ENCODE assay signal across 30 cellular contexts in genomic region chr12:57525615-57526383, GRCh38. TPM values are rescaled to one million over a fixed set of nuclear protein-coding genes. Genes with fewer than 3 reads are reported as not detected.
DNase-seq lines count a peak whose midpoint lies in the region; ATAC-seq, FAIRE-seq and TF ChIP-seq lines count a peak whose summit lies in the region.
"Had no signal": no experiment of that assay in that cellular context is flagged by ENCODE, and none has a peak within 500 bp of the region (broad histone marks: within the 10 kb centered on the region; RNA-seq: fewer than 3 reads in every experiment).

No MANE protein-coding gene starts in this region.

- no peak for FAIRE-seq in K562 (lab: Jason Lieb, UNC)

- POLR2A ChIA-PET in SK-N-SH (lab: Yijun Ruan, JAX) (interaction anchor here (1.1 to 1.3 kb wide), 2 partner anchors 10 to 13 kb away, joined by 3 read pairs; no protein-coding TSS in a partner anchor), K562 (lab: Yijun Ruan, JAX) (interaction anchor here (1.4 to 10.8 kb wide), 3 partner anchors 13 to 27 kb away, joined by 3 to 225 read pairs (median 20); partner anchors contain the start of gene DCTN2)

- H2AFZ ChIP-seq in SK-N-SH (ENCODE audit: low read depth) (no peak overlapping the region), K562 (ENCODE audit: low read depth, low read length) (no peak overlapping the region)

- H3K27me3 ChIP-seq in SK-N-SH (ENCODE audit: insufficient read depth) (no peaks in the 10 kb centered on the region), K562 (ENCODE audit: control insufficient read depth in 2 of 2, insufficient read depth in 2 of 2, low read length in 2 of 2) (no peaks in the 10 kb centered on the region)
- H3K27me3 ChIP-seq: foreskin keratinocyte, thyroid gland had no signal

- no peak overlapping the region for H3K4me3 ChIP-seq in SK-N-SH (ENCODE audit: low read depth in 2 of 2, low read length in 1 of 2)
- no peak overlapping the region for H3K4me3 ChIP-seq in K562
- H3K4me3 ChIP-seq: HAP-1, thyroid gland had no signal

- H3K36me3 Mint-ChIP-seq in Calu3 (ENCODE audit: insufficient read depth, unreplicated experiment) (peaks cover 99% of the 10 kb centered on the region), osteocyte (ENCODE audit: unreplicated experiment) (peaks cover 25% of the 10 kb centered on the region)

- in situ Hi-C loops in K562 (cut with MboI): no loop called here

- H3K9me2 ChIP-seq in SK-N-SH: no peaks in the 10 kb centered on the region

- TF ChIP-seq EP300 in SK-N-SH (IDR thresholded peaks at IDR 0.05; ENCODE audit: borderline replicate concordance in 1 of 2, low read depth in 1 of 2, low read length in 1 of 2): no peak
- no peak for TF ChIP-seq EP300 in K562 (IDR thresholded peaks at IDR 0.05; ENCODE audit: low read length)

- TF ChIP-seq POLR2A in K562 (conservative IDR thresholded peaks at IDR 0.05): no peak

- BruUV-seq in Calu3 (replicated peaks; lab: Mats Ljungman, UMichigan) (no TSS peak), K562 (replicated peaks; lab: Mats Ljungman, UMichigan) (no TSS peak)

- CTCF ChIA-PET in SK-N-SH (lab: Yijun Ruan, JAX) (interaction anchor here (1.0 to 2.2 kb wide), 4 partner anchors 8 to 200 kb away, joined by 3 to 9 read pairs (median 5); no protein-coding TSS in a partner anchor), Calu3 (lab: Charles Lee) (no interaction called here), K562 (lab: Yijun Ruan, JAX; ENCODE audit: low intra/inter-chr PET ratio) (no interaction called here)

- no peaks in the 10 kb centered on the region for H3K9me1 ChIP-seq in K562 (ENCODE audit: control insufficient read depth, insufficient read depth, low read length)

- H3K27ac ChIP-seq in SK-N-SH (ENCODE audit: low read depth in 2 of 2, low read length in 1 of 2): no peak overlapping the region
- no peak overlapping the region for H3K27ac ChIP-seq in K562 (ENCODE audit: extremely low read depth, low read depth, low read length)
- H3K27ac ChIP-seq: foreskin keratinocyte had no signal

- peaks cover 28% of the 10 kb centered on the region for H3K79me2 ChIP-seq in SK-N-SH (ENCODE audit: insufficient read depth)
- H3K79me2 ChIP-seq in K562 (ENCODE audit: control insufficient read depth, insufficient read depth, low read length): peaks cover 26% of the 10 kb centered on the region

- H3K9ac ChIP-seq in SK-N-SH (no peak overlapping the region), K562 (ENCODE audit: insufficient read depth in 1 of 2, low read depth in 2 of 2, low read length in 2 of 2) (peak overlapping the region in 1 of 2 experiments; percentile 21; a peak in 2 of 4 replicates)

- peak overlapping the region; percentile 94; the same call in 1 of the 2 replicates for H3K4me2 ChIP-seq in SK-N-SH
- no peak overlapping the region for H3K4me2 ChIP-seq in K562 (ENCODE audit: insufficient read depth, low read length)

- no peaks in the 10 kb centered on the region for H3K9me3 Mint-ChIP-seq in Calu3 (ENCODE audit: low read depth, unreplicated experiment)
- no peaks in the 10 kb centered on the region for H3K9me3 Mint-ChIP-seq in osteocyte (ENCODE audit: unreplicated experiment)
- H3K9me3 Mint-ChIP-seq: activated T-cell treated with anti-CD3 and anti-CD28 coated beads, Interleukin-2, amount 50 U/mL, for 72 hours; endodermal cell; stimulated activated naive CD8-positive, alpha-beta T cell treated with anti-CD3 and anti-CD28 coated beads, Interleukin-15, Interleukin-2, amounts not matched to agents 100 ng/mL and 50 ng/mL, for 24 hours had no signal

- 93% methylated on average over 15 of the region's 16 CpGs for WGBS in SK-N-SH (ENCODE audit: low lambda C conversion rate)
- WGBS in K562 (ENCODE audit: insufficient coverage, low coverage, missing lambda C conversion rate): 97% methylated on average over 11 of the region's 16 CpGs

- H3K9me3 ChIP-seq in SK-N-SH: no peaks in the 10 kb centered on the region
- no peaks in the 10 kb centered on the region for H3K9me3 ChIP-seq in K562 (replicated peaks; ENCODE audit: control insufficient read depth, insufficient read depth, low read depth, low read length)
- H3K9me3 ChIP-seq: HAP-1, thyroid gland had no signal

- H3K36me3 ChIP-seq in SK-N-SH (replicated peaks in 1 of 2; ENCODE audit: control insufficient read depth in 1 of 2, insufficient read depth in 2 of 2, low read length in 1 of 2): peaks cover 24 to 64% of the 10 kb centered on the region in 2 experiments
- peaks cover 65% of the 10 kb centered on the region; the same call in 2 of the 3 replicates for H3K36me3 ChIP-seq in K562 (ENCODE audit: control insufficient read depth, insufficient read depth, low read length)

- H3K27me3 Mint-ChIP-seq in Calu3 (ENCODE audit: unreplicated experiment) (no peaks in the 10 kb centered on the region), osteocyte (ENCODE audit: unreplicated experiment) (no peaks in the 10 kb centered on the region)
- H3K27me3 Mint-ChIP-seq: stimulated activated naive CD8-positive, alpha-beta T cell treated with anti-CD3 and anti-CD28 coated beads, Interleukin-15, Interleukin-2, amounts not matched to agents 100 ng/mL and 50 ng/mL, for 24 hours had no signal

- TF ChIP-seq CTCF in SK-N-SH (IDR thresholded peaks at IDR 0.05): no peak
- no peak for TF ChIP-seq CTCF in Calu3 (IDR thresholded peaks at IDR 0.05; ENCODE audit: unreplicated experiment)
- TF ChIP-seq CTCF in K562 (IDR thresholded peaks at IDR 0.05 in 2 of 3, conservative IDR thresholded peaks at IDR 0.05 in 1 of 3; ENCODE audit: insufficient read depth in 2 of 3, low read depth in 1 of 3, low read length in 3 of 3): no peak
- TF ChIP-seq CTCF in osteocyte (IDR thresholded peaks at IDR 0.05): no peak

- H3F3A ChIP-seq in SK-N-SH (replicated peaks; ENCODE audit: insufficient read depth): peaks cover 27% of the 10 kb centered on the region

- H3K27ac Mint-ChIP-seq in Calu3 (ENCODE audit: unreplicated experiment): peak overlapping the region; percentile 10
- peak overlapping the region; percentile 23 for H3K27ac Mint-ChIP-seq in osteocyte (ENCODE audit: unreplicated experiment)
- H3K27ac Mint-ChIP-seq: endodermal cell had no signal

- intact Hi-C loops in Calu3 (cut with micrococcal nuclease; ENCODE audit: unreplicated experiment): no loop called here
- intact Hi-C loops in K562 (cut with micrococcal nuclease): no loop called here
- intact Hi-C loops in head of caudate nucleus (cut with DNase I): no loop called here

- H3K4me1 Mint-ChIP-seq in Calu3 (ENCODE audit: low read depth, unreplicated experiment) (peaks cover 29% of the 10 kb centered on the region), osteocyte (ENCODE audit: unreplicated experiment) (peaks cover 40% of the 10 kb centered on the region)

- H3K4me1 ChIP-seq in SK-N-SH (ENCODE audit: control insufficient read depth in 1 of 2, insufficient read depth in 2 of 2, low read depth in 1 of 2, low read length in 1 of 2) (peaks cover 19 to 34% of the 10 kb centered on the region in 2 experiments), K562 (replicated peaks in 1 of 2; ENCODE audit: control insufficient read depth in 2 of 2, insufficient read depth in 2 of 2, low read length in 2 of 2) (peaks cover 29 to 45% of the 10 kb centered on the region in 2 experiments)

- H4K20me1 ChIP-seq in SK-N-SH (ENCODE audit: insufficient read depth) (peaks cover 9% of the 10 kb centered on the region; the same call in 1 of the 2 replicates), K562 (replicated peaks; ENCODE audit: control insufficient read depth, insufficient read depth, low read length) (no peaks in the 10 kb centered on the region)

- no peak for ATAC-seq in SK-N-SH treated with all-trans-retinoic acid at 6 μM for 48 hours
- no peak for ATAC-seq in K562
- ATAC-seq in GM18867 (IDR thresholded peaks at IDR 0.05; ENCODE audit: unreplicated experiment): no peak
- ATAC-seq: activated T-cell treated with anti-CD3 and anti-CD28 coated beads, Interleukin-2, amount 50 U/mL, for 72 hours; esophagus mucosa; foreskin keratinocyte; left cardiac atrium had no signal

- TF ChIP-seq RAD21 in SK-N-SH (IDR thresholded peaks at IDR 0.05; ENCODE audit: low read length) (no peak), K562 (CRISPR knock-in tag; conservative IDR thresholded peaks at IDR 0.05 in 1 of 2, IDR thresholded peaks at IDR 0.05 in 1 of 2) (no peak)

- no peak for DNase-seq in SK-N-SH
- no peak for DNase-seq in Calu3
- no peak for DNase-seq in K562 (ENCODE audit: extremely low read depth in 1 of 4, low spot score in 3 of 4)
- DNase-seq in osteocyte (ENCODE audit: extremely low spot score, unreplicated experiment): no peak
- DNase-seq in NCI-H82 (lab: John Stamatoyannopoulos, UW): no peak
- no peak for DNase-seq in head of caudate nucleus
- DNase-seq: 8988T; activated CD4-positive, alpha-beta T cell treated with anti-CD3 and anti-CD28 coated beads for 48 hours; activated naive CD4-positive, alpha-beta T cell treated with Interleukin-2 at 50 U/mL for 16 hours; activated T-cell treated with anti-CD3 and anti-CD28 coated beads, Interleukin-2, amount 50 U/mL, for 72 hours; AML-193; anterior cingulate cortex; cortex of kidney; endodermal cell; foreskin keratinocyte; GF-D8; hippocampal formation; KBM-7; left cardiac atrium; mammary epithelial cell; NCI-H2029 treated with DMSO at 0.1 percent for 48 hours; RPMI8226; thyroid gland; WERI-Rb-1 had no signal

- H3K4me3 Mint-ChIP-seq in Calu3 (ENCODE audit: low read depth, unreplicated experiment): no peak overlapping the region
- peak overlapping the region; percentile 26 for H3K4me3 Mint-ChIP-seq in osteocyte (ENCODE audit: unreplicated experiment)
- H3K4me3 Mint-ChIP-seq: activated T-cell treated with anti-CD3 and anti-CD28 coated beads, Interleukin-2, amount 50 U/mL, for 72 hours; endodermal cell; stimulated activated naive CD8-positive, alpha-beta T cell treated with anti-CD3 and anti-CD28 coated beads, Interleukin-15, Interleukin-2, amounts not matched to agents 100 ng/mL and 50 ng/mL, for 24 hours had no signal

RNA-seq across cellular contexts. Expression of gene MBD6, which starts 3.2 kb away (rescaled TPM):
- polyA plus RNA-seq in SK-N-SH (2012; rRNA removed): 3.6 and 8.6 TPM in 2 replicates
- 3.1 and 6.8 TPM in 2 replicates for polyA plus RNA-seq in SK-N-SH (2012; cell fraction: cytosol; rRNA removed)
- polyA plus RNA-seq in SK-N-SH (2012; cell fraction: nucleus; rRNA removed): 25.4 TPM in 2 replicates
- 119 and 127 TPM in 2 replicates for total RNA-seq in Calu3 (2022)
- 77.3 and 118 TPM in 2 replicates for total RNA-seq in K562 (2011; cell fraction: chromatin; rRNA removed; ENCODE audit: low replicate concordance)
- total RNA-seq in K562 (2011; cell fraction: nucleolus; rRNA removed): 43.2 and 44.7 TPM in 2 replicates
- 49.3 and 57.0 TPM in 2 replicates for total RNA-seq in K562 (2011; cell fraction: nucleoplasm; rRNA removed)
- total RNA-seq in K562 (2014; rRNA removed): 4.7 and 6.3 TPM in 2 replicates
- total RNA-seq in K562 (2014; rRNA removed; fragmentation: Illumina TruSeq; extraction: Trizol): 2.7 and 3.8 TPM in 2 replicates
- total RNA-seq in K562 (2015; rRNA removed; fragmentation: Illumina TruSeq; extraction: Trizol): 3.6 and 6.1 TPM in 2 replicates
- total RNA-seq in K562 (2021): 46.6 and 54.8 TPM in 2 replicates
- polyA plus RNA-seq in K562 (2011; rRNA removed): 2.0 and 6.8 TPM in 2 replicates
- 1.1 and 1.4 TPM in 2 replicates for polyA plus RNA-seq in K562 (2011; cell fraction: cytosol; rRNA removed)
- 25.0 and 38.2 TPM in 2 replicates for polyA plus RNA-seq in K562 (2011; cell fraction: nucleus; rRNA removed)
- 21.1 and 37.7 TPM in 2 replicates for polyA plus RNA-seq in K562 (2012)
- 14.1 and 20.3 TPM in 2 replicates for polyA plus RNA-seq in K562 (2014; fragmentation: Illumina TruSeq; extraction: Trizol)
- polyA plus RNA-seq in K562 (2014; fragmentation: Nextera tagmentation; extraction: Ambion mirVana): 1 to 10 TPM; 2.6 to 2.9 TPM
- 12.2 and 19.8 TPM in 2 replicates for polyA plus RNA-seq in K562 (2014; rRNA removed)
- polyA minus RNA-seq in K562 (2011; rRNA and poly(A)+ RNA removed): 1.7 and 4.1 TPM in 2 replicates
- polyA minus RNA-seq in K562 (2011; cell fraction: cytosol; rRNA and poly(A)+ RNA removed): 5.2 and 13.3 TPM in 2 replicates
- polyA minus RNA-seq in K562 (2011; cell fraction: nucleus; rRNA and poly(A)+ RNA removed): 15.5 and 20.1 TPM in 2 replicates
- total RNA-seq in osteocyte: 104 and 105 TPM in 2 replicates

RNA-seq across cellular contexts. Expression of gene DDIT3, which starts 5.5 kb away (rescaled TPM):
- 26.3 and 36.5 TPM in 2 replicates for polyA plus RNA-seq in SK-N-SH (2012; rRNA removed)
- 21.4 and 22.5 TPM in 2 replicates for polyA plus RNA-seq in SK-N-SH (2012; cell fraction: cytosol; rRNA removed)
- 82.2 and 97.2 TPM in 2 replicates for polyA plus RNA-seq in SK-N-SH (2012; cell fraction: nucleus; rRNA removed)
- total RNA-seq in Calu3 (2022): 70.2 and 80.5 TPM in 2 replicates
- total RNA-seq in K562 (2011; cell fraction: chromatin; rRNA removed; ENCODE audit: low replicate concordance): 172 and 185 TPM in 2 replicates
- total RNA-seq in K562 (2011; cell fraction: nucleolus; rRNA removed): 119 and 124 TPM in 2 replicates
- 106 and 127 TPM in 2 replicates for total RNA-seq in K562 (2011; cell fraction: nucleoplasm; rRNA removed)
- 68.2 and 89.9 TPM in 2 replicates for total RNA-seq in K562 (2014; rRNA removed)
- 89.6 and 104 TPM in 2 replicates for total RNA-seq in K562 (2014; rRNA removed; fragmentation: Illumina TruSeq; extraction: Trizol)
- total RNA-seq in K562 (2015; rRNA removed; fragmentation: Illumina TruSeq; extraction: Trizol): 53.7 and 59.1 TPM in 2 replicates
- total RNA-seq in K562 (2021): 56.8 and 61.8 TPM in 2 replicates
- 99.0 and 118 TPM in 2 replicates for polyA plus RNA-seq in K562 (2011; rRNA removed)
- 29.5 and 56.7 TPM in 2 replicates for polyA plus RNA-seq in K562 (2011; cell fraction: cytosol; rRNA removed)
- 133 and 186 TPM in 2 replicates for polyA plus RNA-seq in K562 (2011; cell fraction: nucleus; rRNA removed)
- 99.5 and 353 TPM in 2 replicates for polyA plus RNA-seq in K562 (2012)
- polyA plus RNA-seq in K562 (2014; fragmentation: Illumina TruSeq; extraction: Trizol): 83.9 and 103 TPM in 2 replicates
- 100 to 1,000 TPM; 254 to 272 TPM for polyA plus RNA-seq in K562 (2014; fragmentation: Nextera tagmentation; extraction: Ambion mirVana)
- polyA plus RNA-seq in K562 (2014; rRNA removed): 87.2 and 127 TPM in 2 replicates
- polyA minus RNA-seq in K562 (2011; rRNA and poly(A)+ RNA removed): 37.2 and 59.6 TPM in 2 replicates
- 22.3 and 23.0 TPM in 2 replicates for polyA minus RNA-seq in K562 (2011; cell fraction: cytosol; rRNA and poly(A)+ RNA removed)
- polyA minus RNA-seq in K562 (2011; cell fraction: nucleus; rRNA and poly(A)+ RNA removed): 25.7 and 57.9 TPM in 2 replicates
- 89.9 and 95.7 TPM in 2 replicates for total RNA-seq in osteocyte

RNA-seq across cellular contexts. Expression of gene DCTN2, which starts 21.2 kb away (rescaled TPM):
- polyA plus RNA-seq in SK-N-SH (2012; rRNA removed) (122 and 139 TPM in 2 replicates), K562 (2011; rRNA removed) (137 and 161 TPM in 2 replicates), K562 (2014; fragmentation: Illumina TruSeq; extraction: Trizol) (255 and 270 TPM in 2 replicates), K562 (2014; fragmentation: Nextera tagmentation; extraction: Ambion mirVana) (10 to 100 TPM; 43.6 to 64.7 TPM), K562 (2014; rRNA removed) (125 and 127 TPM in 2 replicates)
- 120 and 135 TPM in 2 replicates for polyA plus RNA-seq in SK-N-SH (2012; cell fraction: cytosol; rRNA removed)
- 165 and 176 TPM in 2 replicates for polyA plus RNA-seq in SK-N-SH (2012; cell fraction: nucleus; rRNA removed)
- total RNA-seq in Calu3 (2022) (121 and 131 TPM in 2 replicates), K562 (2014; rRNA removed) (128 and 135 TPM in 2 replicates), K562 (2014; rRNA removed; fragmentation: Illumina TruSeq; extraction: Trizol) (114 and 115 TPM in 2 replicates), K562 (2015; rRNA removed; fragmentation: Illumina TruSeq; extraction: Trizol) (122 and 151 TPM in 2 replicates), K562 (2021) (119 and 129 TPM in 2 replicates), osteocyte (149 and 155 TPM in 2 replicates)
- 253 and 274 TPM in 2 replicates for total RNA-seq in K562 (2011; cell fraction: chromatin; rRNA removed; ENCODE audit: low replicate concordance)
- total RNA-seq in K562 (2011; cell fraction: nucleolus; rRNA removed): 125 and 135 TPM in 2 replicates
- total RNA-seq in K562 (2011; cell fraction: nucleoplasm; rRNA removed): 180 and 202 TPM in 2 replicates
- 125 and 134 TPM in 2 replicates for polyA plus RNA-seq in K562 (2011; cell fraction: cytosol; rRNA removed)
- polyA plus RNA-seq in K562 (2011; cell fraction: nucleus; rRNA removed): 140 and 175 TPM in 2 replicates
- 98.5 and 216 TPM in 2 replicates for polyA plus RNA-seq in K562 (2012)
- 129 and 192 TPM in 2 replicates for polyA minus RNA-seq in K562 (2011; rRNA and poly(A)+ RNA removed)
- 103 and 129 TPM in 2 replicates for polyA minus RNA-seq in K562 (2011; cell fraction: cytosol; rRNA and poly(A)+ RNA removed)
- polyA minus RNA-seq in K562 (2011; cell fraction: nucleus; rRNA and poly(A)+ RNA removed): 35.9 and 66.2 TPM in 2 replicates

RNA-seq across cellular contexts. Expression of gene KIF5A, which starts 24.0 kb away (rescaled TPM):
- 6.2 and 8.9 TPM in 2 replicates for polyA plus RNA-seq in SK-N-SH (2012; rRNA removed)
- polyA plus RNA-seq in SK-N-SH (2012; cell fraction: cytosol; rRNA removed): 2.8 and 3.8 TPM in 2 replicates
- 32.0 and 36.4 TPM in 2 replicates for polyA plus RNA-seq in SK-N-SH (2012; cell fraction: nucleus; rRNA removed)
- 0.10 TPM in 1 of 2 replicates, not detected in the other for total RNA-seq in Calu3 (2022)
- total RNA-seq in K562 (2011; cell fraction: chromatin; rRNA removed; ENCODE audit: low replicate concordance): 64.9 and 77.9 TPM in 2 replicates
- 36.1 and 39.9 TPM in 2 replicates for total RNA-seq in K562 (2011; cell fraction: nucleolus; rRNA removed)
- total RNA-seq in K562 (2011; cell fraction: nucleoplasm; rRNA removed): 52.8 and 54.9 TPM in 2 replicates
- total RNA-seq in K562 (2014; rRNA removed): 5.9 and 7.1 TPM in 2 replicates
- 7.3 and 8.0 TPM in 2 replicates for total RNA-seq in K562 (2014; rRNA removed; fragmentation: Illumina TruSeq; extraction: Trizol)
- total RNA-seq in K562 (2015; rRNA removed; fragmentation: Illumina TruSeq; extraction: Trizol): 4.3 and 4.5 TPM in 2 replicates
- 14.2 and 17.7 TPM in 2 replicates for total RNA-seq in K562 (2021)
- 16.0 and 19.3 TPM in 2 replicates for polyA plus RNA-seq in K562 (2011; rRNA removed)
- 5.5 and 8.2 TPM in 2 replicates for polyA plus RNA-seq in K562 (2011; cell fraction: cytosol; rRNA removed)
- polyA plus RNA-seq in K562 (2011; cell fraction: nucleus; rRNA removed): 66.5 and 75.3 TPM in 2 replicates
- 8.1 and 30.3 TPM in 2 replicates for polyA plus RNA-seq in K562 (2012)
- polyA plus RNA-seq in K562 (2014; fragmentation: Illumina TruSeq; extraction: Trizol): 16.0 and 16.1 TPM in 2 replicates
- 1 to 10 TPM; 3.4 to 5.3 TPM for polyA plus RNA-seq in K562 (2014; fragmentation: Nextera tagmentation; extraction: Ambion mirVana)
- polyA plus RNA-seq in K562 (2014; rRNA removed): 15.8 and 17.7 TPM in 2 replicates
- 13.4 and 14.8 TPM in 2 replicates for polyA minus RNA-seq in K562 (2011; rRNA and poly(A)+ RNA removed)
- polyA minus RNA-seq in K562 (2011; cell fraction: cytosol; rRNA and poly(A)+ RNA removed): 5.6 and 6.9 TPM in 2 replicates
- 14.0 and 22.0 TPM in 2 replicates for polyA minus RNA-seq in K562 (2011; cell fraction: nucleus; rRNA and poly(A)+ RNA removed)
- total RNA-seq in osteocyte: 0.43 and 0.73 TPM in 2 replicates
- total RNA-seq: HT-29 had no signal

RNA-seq across cellular contexts. Expression of gene MARS1, which starts 37.9 kb away (rescaled TPM):
- polyA plus RNA-seq in SK-N-SH (2012; rRNA removed) (158 and 193 TPM in 2 replicates), K562 (2011; rRNA removed) (145 and 271 TPM in 2 replicates), K562 (2014; fragmentation: Illumina TruSeq; extraction: Trizol) (298 and 362 TPM in 2 replicates), K562 (2014; fragmentation: Nextera tagmentation; extraction: Ambion mirVana) (100 to 1,000 TPM; 117 to 168 TPM), K562 (2014; rRNA removed) (221 and 229 TPM in 2 replicates)
- polyA plus RNA-seq in SK-N-SH (2012; cell fraction: cytosol; rRNA removed): 85.9 and 105 TPM in 2 replicates
- 685 and 718 TPM in 2 replicates for polyA plus RNA-seq in SK-N-SH (2012; cell fraction: nucleus; rRNA removed)
- total RNA-seq in Calu3 (2022) (358 and 369 TPM in 2 replicates), K562 (2014; rRNA removed) (231 and 232 TPM in 2 replicates), K562 (2014; rRNA removed; fragmentation: Illumina TruSeq; extraction: Trizol) (220 and 245 TPM in 2 replicates), K562 (2015; rRNA removed; fragmentation: Illumina TruSeq; extraction: Trizol) (158 and 169 TPM in 2 replicates), K562 (2021) (339 and 382 TPM in 2 replicates), osteocyte (364 and 401 TPM in 2 replicates)
- 823 and 1,075 TPM in 2 replicates for total RNA-seq in K562 (2011; cell fraction: chromatin; rRNA removed; ENCODE audit: low replicate concordance)
- 517 and 536 TPM in 2 replicates for total RNA-seq in K562 (2011; cell fraction: nucleolus; rRNA removed)
- 605 and 612 TPM in 2 replicates for total RNA-seq in K562 (2011; cell fraction: nucleoplasm; rRNA removed)
- polyA plus RNA-seq in K562 (2011; cell fraction: cytosol; rRNA removed): 137 and 183 TPM in 2 replicates
- polyA plus RNA-seq in K562 (2011; cell fraction: nucleus; rRNA removed): 838 and 1,308 TPM in 2 replicates
- polyA plus RNA-seq in K562 (2012): 210 and 555 TPM in 2 replicates
- polyA minus RNA-seq in K562 (2011; rRNA and poly(A)+ RNA removed): 171 and 257 TPM in 2 replicates
- polyA minus RNA-seq in K562 (2011; cell fraction: cytosol; rRNA and poly(A)+ RNA removed): 105 and 116 TPM in 2 replicates
- 226 and 398 TPM in 2 replicates for polyA minus RNA-seq in K562 (2011; cell fraction: nucleus; rRNA and poly(A)+ RNA removed)
